In the genomic region with DNA sequence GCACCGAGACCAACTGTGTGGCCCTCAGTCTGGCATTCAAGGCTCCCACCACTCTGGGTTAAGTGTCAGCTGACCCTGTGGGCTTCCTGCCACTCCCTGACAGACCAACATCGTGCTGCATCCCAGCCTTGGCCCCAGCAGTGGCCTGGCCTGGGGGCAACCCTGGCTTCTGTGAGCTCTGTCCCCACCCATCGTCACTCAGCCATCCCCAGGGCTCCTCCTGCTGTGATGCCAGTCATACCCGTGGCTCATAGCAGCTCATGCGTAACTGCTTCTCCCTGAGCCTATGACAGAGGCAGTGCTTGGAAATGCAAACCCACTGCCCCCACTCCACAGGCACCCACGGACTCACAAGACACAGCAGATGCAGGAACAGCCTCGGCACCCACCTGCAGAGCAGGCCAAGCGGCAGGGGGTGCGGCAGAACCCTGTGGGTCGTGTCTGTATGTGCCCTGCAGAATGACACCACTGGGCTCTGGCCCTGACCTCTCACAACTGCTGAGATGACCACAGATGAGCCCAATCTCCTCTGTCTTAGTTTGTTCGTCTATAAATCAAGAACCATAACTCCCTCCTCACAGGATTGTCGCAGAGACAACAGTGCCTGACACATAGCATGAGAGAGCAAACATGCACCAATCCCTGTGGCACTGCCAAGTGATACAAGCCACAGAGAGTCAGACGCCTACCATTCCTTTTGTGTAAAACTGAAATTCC, we compare ENCODE assay signal across 12 cellular contexts. TPM values are rescaled to one million over a fixed set of nuclear protein-coding genes. Genes with fewer than 3 reads are reported as not detected.
DNase-seq lines count a peak whose midpoint lies in the region; ATAC-seq and TF ChIP-seq lines count a peak whose summit lies in the region.
"Had no signal": no experiment of that assay in that cellular context is flagged by ENCODE, and none has a peak within 500 bp of the region (broad histone marks: within the 10 kb centered on the region; RNA-seq: fewer than 3 reads in every experiment).

No MANE protein-coding gene starts in this region.

- BruUV-seq in MCF 10A (replicated peaks; lab: Mats Ljungman, UMichigan): no TSS peak
- no TSS peak for BruUV-seq in mammary epithelial cell (replicated peaks; lab: Mats Ljungman, UMichigan)

- H3K4me1 Mint-ChIP-seq in MCF 10A (ENCODE audit: insufficient read depth, unreplicated experiment) (peaks cover 8% of the 10 kb centered on the region), memory B cell (peaks cover 14% of the 10 kb centered on the region)
- peaks cover 14% of the 10 kb centered on the region for H3K4me1 Mint-ChIP-seq in activated T-helper 17 cell treated with anti-CD3 and anti-CD28 coated beads, Interleukin-2, amount 50 U/mL, for 72 hours

- POLR2A ChIA-PET in MCF 10A (lab: Yijun Ruan, JAX): interaction anchor here (1.2 to 1.8 kb wide), 3 partner anchors 9 to 25 kb away, joined by 4 to 6 read pairs (median 4); no protein-coding TSS in a partner anchor

- no peaks in the 10 kb centered on the region for H3K27me3 Mint-ChIP-seq in MCF 10A (ENCODE audit: insufficient read depth, unreplicated experiment)
- H3K27me3 Mint-ChIP-seq in activated T-helper 17 cell treated with anti-CD3 and anti-CD28 coated beads, Interleukin-2, amount 50 U/mL, for 72 hours: no peaks in the 10 kb centered on the region
- H3K27me3 Mint-ChIP-seq in memory B cell: no peaks in the 10 kb centered on the region
- H3K27me3 Mint-ChIP-seq: type B pancreatic cell had no signal

- H3K36me3 Mint-ChIP-seq in MCF 10A (ENCODE audit: insufficient read depth, unreplicated experiment) (peaks cover 7% of the 10 kb centered on the region), memory B cell (peaks cover 4% of the 10 kb centered on the region)
- H3K36me3 Mint-ChIP-seq in activated T-helper 17 cell treated with anti-CD3 and anti-CD28 coated beads, Interleukin-2, amount 50 U/mL, for 72 hours (ENCODE audit: low read depth): peaks cover 4% of the 10 kb centered on the region
- H3K36me3 Mint-ChIP-seq: type B pancreatic cell had no signal

- intact Hi-C loops in MCF 10A (cut with micrococcal nuclease): no loop called here
- intact Hi-C loops in mammary epithelial cell (cut with micrococcal nuclease): no loop called here
- intact Hi-C loops in posterior cingulate gyrus (cut with DNase I): no loop called here

- H4K20me1 ChIP-seq in mammary epithelial cell (ENCODE audit: insufficient read depth, low read length): peaks cover 21% of the 10 kb centered on the region

- WGBS in mammary epithelial cell (ENCODE audit: low coverage, missing lambda C conversion rate): 85% methylated on average over 13 of the region's 13 CpGs
- 81 to 85% methylated on average over 3 to 13 of the region's 13 CpGs for WGBS in upper lobe of left lung, 2 donors

- H3K4me3 ChIP-seq in mammary epithelial cell (replicated peaks in 1 of 3; ENCODE audit: insufficient read depth in 1 of 3, low read depth in 2 of 3, low read length in 3 of 3): no peak overlapping the region
- H3K4me3 ChIP-seq in upper lobe of left lung: no peak overlapping the region

- no peak overlapping the region for H3K27ac ChIP-seq in mammary epithelial cell (ENCODE audit: insufficient read depth, low read depth, low read length)
- peak overlapping the region in 3 of 4 donors; percentile 13 to 77 (median 62) for H3K27ac ChIP-seq in upper lobe of left lung
- H3K27ac ChIP-seq: WERI-Rb-1 had no signal

- H3K9ac ChIP-seq in mammary epithelial cell (ENCODE audit: insufficient read depth, low read length): no peak overlapping the region

- CTCF ChIA-PET in MCF 10A (lab: Yijun Ruan, JAX): interaction anchor here (1.1 to 2.3 kb wide), 3 partner anchors 15 to 25 kb away, joined by 3 to 10 read pairs (median 4); no protein-coding TSS in a partner anchor
- CTCF ChIA-PET in mammary epithelial cell (lab: Charles Lee; ENCODE audit: low non-redundant PET): no interaction called here

- no peak overlapping the region for H2AFZ ChIP-seq in mammary epithelial cell (ENCODE audit: low read depth, low read length)

- H3K79me2 ChIP-seq in mammary epithelial cell (ENCODE audit: insufficient read depth, low read length): peaks cover 95% of the 10 kb centered on the region

- H3K4me1 ChIP-seq in mammary epithelial cell (ENCODE audit: insufficient read depth, low read length): peaks cover 27% of the 10 kb centered on the region
- H3K4me1 ChIP-seq in upper lobe of left lung: peaks cover 47 to 82% (median 61%) of the 10 kb centered on the region in 4 donors

- H3K36me3 ChIP-seq in mammary epithelial cell (ENCODE audit: insufficient read depth, low read length) (no peaks in the 10 kb centered on the region), upper lobe of left lung (peaks cover 0 to 12% (median 0%) of the 10 kb centered on the region in 4 donors)
- H3K36me3 ChIP-seq: ovary, WERI-Rb-1 had no signal

- TF ChIP-seq EP300 in upper lobe of left lung (IDR thresholded peaks at IDR 0.05): no peak

- H3K4me3 Mint-ChIP-seq in MCF 10A (ENCODE audit: unreplicated experiment) (no peak overlapping the region), memory B cell (no peak overlapping the region)
- H3K4me3 Mint-ChIP-seq in activated T-helper 17 cell treated with anti-CD3 and anti-CD28 coated beads, Interleukin-2, amount 50 U/mL, for 72 hours: no peak overlapping the region
- H3K4me3 Mint-ChIP-seq: type B pancreatic cell had no signal

- H3K27ac Mint-ChIP-seq in MCF 10A (ENCODE audit: low read depth, unreplicated experiment) (peak overlapping the region; percentile 27), memory B cell (peak overlapping the region; percentile 35)
- H3K27ac Mint-ChIP-seq in activated T-helper 17 cell treated with anti-CD3 and anti-CD28 coated beads, Interleukin-2, amount 50 U/mL, for 72 hours: peak overlapping the region; percentile 83
- H3K27ac Mint-ChIP-seq: type B pancreatic cell had no signal

- H3K9me3 ChIP-seq in mammary epithelial cell (replicated peaks; ENCODE audit: insufficient read depth, low read length) (no peaks in the 10 kb centered on the region), upper lobe of left lung (no peaks in the 10 kb centered on the region)
- H3K9me3 ChIP-seq: ovary had no signal

- H3K9me3 Mint-ChIP-seq in MCF 10A (ENCODE audit: unreplicated experiment) (no peaks in the 10 kb centered on the region), memory B cell (no peaks in the 10 kb centered on the region)
- no peaks in the 10 kb centered on the region for H3K9me3 Mint-ChIP-seq in activated T-helper 17 cell treated with anti-CD3 and anti-CD28 coated beads, Interleukin-2, amount 50 U/mL, for 72 hours
- H3K9me3 Mint-ChIP-seq: type B pancreatic cell had no signal

- H3K27me3 ChIP-seq in mammary epithelial cell (ENCODE audit: insufficient read depth, low read length) (no peaks in the 10 kb centered on the region), upper lobe of left lung (no peaks in the 10 kb centered on the region)
- H3K27me3 ChIP-seq: ovary had no signal

- DNase-seq in MCF 10A (ENCODE audit: unreplicated experiment) (no peak), mammary epithelial cell (no peak), memory B cell (ENCODE audit: low spot score in 2 of 2) (no peak), upper lobe of left lung (no peak), posterior cingulate gyrus (no peak), nucleus accumbens (lab: John Stamatoyannopoulos, UW) (no peak)
- DNase-seq: KBM-7 had no signal

- no peak for ATAC-seq in activated T-helper 17 cell treated with anti-CD3 and anti-CD28 coated beads, Interleukin-2, amount 50 U/mL, for 72 hours (replicated peaks)
- ATAC-seq in memory B cell (ENCODE audit: low read depth) (no peak), upper lobe of left lung (ENCODE audit: low FRiP score in 2 of 2) (no peak), GM18498 (IDR thresholded peaks at IDR 0.05; ENCODE audit: unreplicated experiment) (no peak)

- TF ChIP-seq CTCF in MCF 10A (IDR thresholded peaks at IDR 0.05; ENCODE audit: unreplicated experiment) (no peak), mammary epithelial cell (conservative IDR thresholded peaks at IDR 0.05 in 1 of 2, IDR thresholded peaks at IDR 0.05 in 1 of 2; ENCODE audit: extremely low read depth in 1 of 2, insufficient read depth in 1 of 2, low read depth in 1 of 2, low read length in 2 of 2) (no peak), upper lobe of left lung (IDR thresholded peaks at IDR 0.05) (no peak)

- dilution Hi-C loops in mammary epithelial cell (cut with HindIII; ENCODE audit: low sequenced_read_pairs): loop anchor here (5.0 to 10.0 kb wide), 4 partner anchors 96 to 546 kb away; a partner anchor contains a TSS

- no peak overlapping the region for H3K4me2 ChIP-seq in mammary epithelial cell (ENCODE audit: insufficient read depth, low read depth, low read length)

- in situ Hi-C loops in mammary epithelial cell (cut with MboI; ENCODE audit: low sequenced_read_pairs in 2 of 2): no loop called here

- no peak for TF ChIP-seq POLR2A in upper lobe of left lung (IDR thresholded peaks at IDR 0.05)

RNA-seq across cellular contexts. Expression of a gene that starts 26.6 kb away (rescaled TPM):
- total RNA-seq in MCF 10A (2022): 193 and 195 TPM in 2 replicates
- total RNA-seq in mammary epithelial cell: 100 to 1,000 TPM; 165 to 215 TPM
- 144 TPM for polyA plus RNA-seq in mammary epithelial cell
- 339 TPM for polyA minus RNA-seq in mammary epithelial cell
- 100 to 1,000 TPM; 197 to 326 TPM for total RNA-seq in activated T-helper 17 cell treated with anti-CD3 and anti-CD28 coated beads, Interleukin-2, amount 50 U/mL, for 72 hours
- 100 to 1,000 TPM; 107 to 535 (median 239) TPM for total RNA-seq in upper lobe of left lung

RNA-seq across cellular contexts. Expression of a gene that starts 45.2 kb away (rescaled TPM):
- total RNA-seq in MCF 10A (2022) (5.3 and 16.6 TPM in 2 replicates), mammary epithelial cell (10 to 100 TPM in 1 of 2 donors, 1 to 10 TPM in 1; 3.5 to 22.0 TPM), upper lobe of left lung (1 to 10 TPM in 5 of 6 donors, not detected in 1; 2.3 to 4.7 (median 3.5) TPM)
- polyA plus RNA-seq in mammary epithelial cell: 13.6 TPM
- polyA minus RNA-seq in mammary epithelial cell: 20.1 TPM
- 100 to 1,000 TPM in 1 of 2 donors, 10 to 100 TPM in 1; 96.6 to 141 TPM for total RNA-seq in activated T-helper 17 cell treated with anti-CD3 and anti-CD28 coated beads, Interleukin-2, amount 50 U/mL, for 72 hours

RNA-seq across cellular contexts. Expression of a gene that starts 52.1 kb away (rescaled TPM):
- total RNA-seq in MCF 10A (2022): 26.9 and 40.8 TPM in 2 replicates
- total RNA-seq in mammary epithelial cell: 10 to 100 TPM; 13.2 to 26.5 TPM
- polyA plus RNA-seq in mammary epithelial cell: 12.8 TPM
- 12.3 TPM for polyA minus RNA-seq in mammary epithelial cell
- total RNA-seq in activated T-helper 17 cell treated with anti-CD3 and anti-CD28 coated beads, Interleukin-2, amount 50 U/mL, for 72 hours: 10 to 100 TPM; 19.8 to 31.8 TPM
- total RNA-seq in upper lobe of left lung: 10 to 100 TPM in 5 of 6 donors, 1 to 10 TPM in 1; 9.4 to 31.4 (median 20.6) TPM

RNA-seq across cellular contexts. Expression of a gene that starts 52.2 kb away (rescaled TPM):
- 17.5 and 18.5 TPM in 2 replicates for total RNA-seq in MCF 10A (2022)
- 10 to 100 TPM in 1 of 2 donors, 1 to 10 TPM in 1; 9.8 to 11.2 TPM for total RNA-seq in mammary epithelial cell
- polyA plus RNA-seq in mammary epithelial cell: 5.1 TPM
- polyA minus RNA-seq in mammary epithelial cell: 1.7 TPM
- total RNA-seq in activated T-helper 17 cell treated with anti-CD3 and anti-CD28 coated beads, Interleukin-2, amount 50 U/mL, for 72 hours: 100 to 1,000 TPM in 1 of 2 donors, 10 to 100 TPM in 1; 57.1 to 119 TPM
- 100 to 1,000 TPM in 1 of 6 donors, 10 to 100 TPM in 5; 23.2 to 101 (median 64.6) TPM for total RNA-seq in upper lobe of left lung

RNA-seq across cellular contexts. Expression of a gene that starts 53.3 kb away (rescaled TPM):
- total RNA-seq in MCF 10A (2022) (231 and 248 TPM in 2 replicates), mammary epithelial cell (100 to 1,000 TPM in 1 of 2 donors, 10 to 100 TPM in 1; 51.5 to 136 TPM), upper lobe of left lung (100 to 1,000 TPM in 4 of 6 donors, 10 to 100 TPM in 2; 76.5 to 147 (median 124) TPM)
- 145 TPM for polyA plus RNA-seq in mammary epithelial cell
- 63.6 TPM for polyA minus RNA-seq in mammary epithelial cell
- total RNA-seq in activated T-helper 17 cell treated with anti-CD3 and anti-CD28 coated beads, Interleukin-2, amount 50 U/mL, for 72 hours: 100 to 1,000 TPM; 132 to 139 TPM

Comparison
In these comparisons a context has a peak if more than half of its experiments do, and no peak if none do; other contexts are left out.
1. H3K27ac Mint-ChIP-seq: peak in every context shown above with its lines; median percentile 83 in activated T-helper 17 cell treated with anti-CD3 and anti-CD28 coated beads, Interleukin-2, amount 50 U/mL, for 72 hours; 35 in memory B cell; 27 in MCF 10A.